In genomic region chr6:143792402-143793339, GRCh38 we compare ENCODE assay signal across 20 cellular contexts. TPM values are rescaled to one million over a fixed set of nuclear protein-coding genes. Genes with fewer than 3 reads are reported as not detected.
DNase-seq lines count a peak whose midpoint lies in the region; ATAC-seq and TF ChIP-seq lines count a peak whose summit lies in the region.
"Had no signal": no experiment of that assay in that cellular context is flagged by ENCODE, and none has a peak within 500 bp of the region (broad histone marks: within the 10 kb centered on the region; RNA-seq: fewer than 3 reads in every experiment).

No MANE protein-coding gene starts in this region.

- no peaks in the 10 kb centered on the region for H3K36me3 ChIP-seq in CD8-positive, alpha-beta memory T cell (ENCODE audit: insufficient read depth, low read length)

- H3K9me3 Mint-ChIP-seq in CD8-positive, alpha-beta memory T cell = no peaks in the 10 kb centered on the region
- H3K9me3 Mint-ChIP-seq in activated T-helper 17 cell treated with anti-CD3 and anti-CD28 coated beads, Interleukin-2, amount 50 U/mL, for 72 hours = peaks cover 13% of the 10 kb centered on the region
- H3K9me3 Mint-ChIP-seq in endothelial cell (ENCODE audit: unreplicated experiment) = no peaks in the 10 kb centered on the region

- H3K27ac Mint-ChIP-seq in CD8-positive, alpha-beta memory T cell = peak overlapping the region in 1 of 8 donors; percentile 19
- peak overlapping the region; percentile 73 for H3K27ac Mint-ChIP-seq in activated T-helper 17 cell treated with anti-CD3 and anti-CD28 coated beads, Interleukin-2, amount 50 U/mL, for 72 hours
- no peak overlapping the region for H3K27ac Mint-ChIP-seq in endothelial cell (ENCODE audit: unreplicated experiment)

- H3K27me3 ChIP-seq in CD8-positive, alpha-beta memory T cell (ENCODE audit: insufficient read depth, low read length, poor library complexity, severe bottlenecking) = no peaks in the 10 kb centered on the region

- no peaks in the 10 kb centered on the region for H3K4me1 ChIP-seq in CD8-positive, alpha-beta memory T cell (ENCODE audit: insufficient read depth, low read length)

- CTCF ChIA-PET in CD8-positive, alpha-beta memory T cell (lab: Charles Lee) = no interaction called here

- no peak for DNase-seq in CD8-positive, alpha-beta memory T cell
- no peak for DNase-seq in endothelial cell (ENCODE audit: low spot score)
- DNase-seq in fibroblast of the aortic adventitia (ENCODE audit: low read depth) = peak; percentile 30
- no peak for DNase-seq in glomerular visceral epithelial cell (ENCODE audit: extremely low spot score)
- no peak for DNase-seq in pons (ENCODE audit: low spot score)
- DNase-seq in activated CD4-positive, alpha-beta T cell treated with anti-CD3 and anti-CD28 coated beads, Interleukin-2, amount 50 U/mL, for 48 hours = no peak
- DNase-seq: DMS153, H7, IMR-90, NCI-H1048, NCI-H1417 treated with DMSO at 0.1 percent for 48 hours, NCI-H1694 treated with DMSO at 0.1 percent for 48 hours, NCI-H2081, NCI-H2227 treated with DMSO at 0.1 percent for 48 hours, NCI-H526 treated with DMSO at 0.1 percent for 48 hours, SHP77 treated with DMSO at 0.1 percent for 48 hours had no signal

- no peak for ATAC-seq in activated T-helper 17 cell treated with anti-CD3 and anti-CD28 coated beads, Interleukin-2, amount 50 U/mL, for 72 hours (replicated peaks)
- ATAC-seq: Panc1 had no signal

- no peak overlapping the region for H3K4me3 ChIP-seq in CD8-positive, alpha-beta memory T cell (ENCODE audit: low read length)
- H3K4me3 ChIP-seq in fibroblast of the aortic adventitia (ENCODE audit: low read depth, low read length) = no peak overlapping the region

- TF ChIP-seq CTCF in endothelial cell (IDR thresholded peaks at IDR 0.05; ENCODE audit: unreplicated experiment) (no peak), fibroblast of the aortic adventitia (IDR thresholded peaks at IDR 0.05; ENCODE audit: insufficient read depth, low read length) (no peak)

- H3K4me3 Mint-ChIP-seq in CD8-positive, alpha-beta memory T cell = no peak overlapping the region
- no peak overlapping the region for H3K4me3 Mint-ChIP-seq in activated T-helper 17 cell treated with anti-CD3 and anti-CD28 coated beads, Interleukin-2, amount 50 U/mL, for 72 hours
- peak overlapping the region; percentile 8 for H3K4me3 Mint-ChIP-seq in endothelial cell (ENCODE audit: unreplicated experiment)

- no peaks in the 10 kb centered on the region for H3K27me3 Mint-ChIP-seq in CD8-positive, alpha-beta memory T cell
- no peaks in the 10 kb centered on the region for H3K27me3 Mint-ChIP-seq in activated T-helper 17 cell treated with anti-CD3 and anti-CD28 coated beads, Interleukin-2, amount 50 U/mL, for 72 hours
- H3K27me3 Mint-ChIP-seq in endothelial cell (ENCODE audit: unreplicated experiment) = peaks cover 4% of the 10 kb centered on the region

- H3K27ac ChIP-seq in CD8-positive, alpha-beta memory T cell (ENCODE audit: low read depth, low read length) = peak overlapping the region; percentile 33
- H3K27ac ChIP-seq: KMS-11, RWPE1 had no signal

- no peaks in the 10 kb centered on the region for H3K9me3 ChIP-seq in CD8-positive, alpha-beta memory T cell (ENCODE audit: low read length)

- POLR2A ChIA-PET in CD8-positive, alpha-beta memory T cell (lab: Charles Lee) = no interaction called here

- H3K4me1 Mint-ChIP-seq in CD8-positive, alpha-beta memory T cell = peaks cover 0 to 13% (median 0%) of the 10 kb centered on the region in 3 donors
- peaks cover 6% of the 10 kb centered on the region for H3K4me1 Mint-ChIP-seq in activated T-helper 17 cell treated with anti-CD3 and anti-CD28 coated beads, Interleukin-2, amount 50 U/mL, for 72 hours
- no peaks in the 10 kb centered on the region for H3K4me1 Mint-ChIP-seq in endothelial cell (ENCODE audit: unreplicated experiment)

- peaks cover 51 to 78% (median 74%) of the 10 kb centered on the region in 3 donors for H3K36me3 Mint-ChIP-seq in CD8-positive, alpha-beta memory T cell
- H3K36me3 Mint-ChIP-seq in activated T-helper 17 cell treated with anti-CD3 and anti-CD28 coated beads, Interleukin-2, amount 50 U/mL, for 72 hours (ENCODE audit: low read depth) = peaks cover 84% of the 10 kb centered on the region
- peaks cover 60% of the 10 kb centered on the region for H3K36me3 Mint-ChIP-seq in endothelial cell (ENCODE audit: low read depth, unreplicated experiment)

RNA-seq across cellular contexts. Expression of gene LTV1, which starts 50.5 kb away (rescaled TPM):
- 10 to 100 TPM; 61.6 to 64.2 TPM for total RNA-seq in CD8-positive, alpha-beta memory T cell
- polyA plus RNA-seq in CD8-positive, alpha-beta memory T cell = 24.9 TPM
- 10 to 100 TPM; 16.6 to 40.3 TPM for total RNA-seq in activated T-helper 17 cell treated with anti-CD3 and anti-CD28 coated beads, Interleukin-2, amount 50 U/mL, for 72 hours
- total RNA-seq in endothelial cell (ENCODE audit: unreplicated experiment) (20.7 TPM), fibroblast of the aortic adventitia (ENCODE audit: low replicate concordance) (23.0 and 46.4 TPM in 2 replicates)
